Comparison of ENCODE assay signal across 12 cellular contexts in the genomic region with DNA sequence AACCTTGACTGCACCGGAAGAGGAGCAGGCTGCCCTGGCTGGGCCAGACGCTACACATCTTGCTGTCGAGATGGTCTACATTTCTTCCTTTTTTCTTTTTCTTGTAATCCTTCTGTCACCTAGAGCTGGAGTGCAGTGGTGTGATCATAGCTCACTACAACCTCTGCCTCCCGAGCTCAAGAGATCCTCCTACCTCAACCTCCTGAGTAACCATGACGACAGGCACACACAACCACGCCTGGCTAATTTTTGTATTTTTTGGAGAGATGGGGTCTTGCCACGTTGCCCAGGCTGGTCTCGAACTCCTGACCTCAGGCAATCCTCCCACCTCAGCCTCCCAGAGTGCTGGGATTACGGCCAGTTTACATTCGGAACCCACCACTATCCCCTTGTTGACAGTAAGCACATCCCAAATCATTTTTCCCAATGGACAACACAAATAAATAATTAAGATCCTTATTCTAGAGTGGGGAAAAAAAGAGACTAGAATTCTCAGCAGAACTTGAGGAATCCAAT.
A peak's percentile ranks its signal among the peaks of the same experiment; 100 is the strongest.
DNase-seq lines count a peak whose midpoint lies in the region; ATAC-seq lines count a peak whose summit lies in the region.
"Had no signal": no experiment of that assay in that cellular context is flagged by ENCODE, and none has a peak within 500 bp of the region (broad histone marks: within the 10 kb centered on the region; RNA-seq: fewer than 3 reads in every experiment).

No MANE protein-coding gene starts in this region.

- no peak for DNase-seq in activated CD4-positive, alpha-beta T cell treated with anti-CD3 and anti-CD28 coated beads, Interleukin-2, amount 10 ng/mL, durations not matched to agents 24 days and 14 days
- no peak for DNase-seq in activated CD4-positive, alpha-beta T cell treated with anti-CD3 and anti-CD28 coated beads for 4 hours
- no peak for DNase-seq in activated T-helper 2 cell treated with anti-CD3 and anti-CD28 coated beads, Interferon-gamma antibody, Interleukin-2, Interleukin-4, amounts not matched to agents 10 μg/mL and 5 μg/mL and 100 μg/mL, durations not matched to agents 14 hours and 24 hours and 36 hours (ENCODE audit: low spot score)
- no peak for DNase-seq in stimulated activated effector memory CD8-positive, alpha-beta T cell treated with anti-CD3 and anti-CD28 coated beads, Interleukin-12 subunit alpha, Interleukin-12 subunit beta, amount 100 ng/mL, for 72 hours (ENCODE audit: low spot score in 2 of 2)
- no peak for DNase-seq in COLO829 (ENCODE audit: low spot score)
- DNase-seq: GDM1; stimulated activated naive CD4-positive, alpha-beta T cell treated with Interleukin-2 at 50 U/mL for 16 hours had no signal

- peak overlapping the region; percentile 47 for H3K4me3 Mint-ChIP-seq in activated CD4-positive, alpha-beta T cell treated with anti-CD3 and anti-CD28 coated beads, Interleukin-2, amount 10 ng/mL, durations not matched to agents 24 days and 14 days
- H3K4me3 Mint-ChIP-seq in activated T-helper 2 cell treated with anti-CD3 and anti-CD28 coated beads, Interferon-gamma antibody, Interleukin-2, Interleukin-4, amounts not matched to agents 10 μg/mL and 5 μg/mL and 100 μg/mL, durations not matched to agents 14 hours and 24 hours and 36 hours (ENCODE audit: low read depth): no peak overlapping the region
- H3K4me3 Mint-ChIP-seq in stimulated activated effector memory CD8-positive, alpha-beta T cell treated with anti-CD3 and anti-CD28 coated beads, Interleukin-12 subunit alpha, Interleukin-12 subunit beta, amount 100 ng/mL, for 72 hours: peak overlapping the region; percentile 56

- H3K27me3 Mint-ChIP-seq in activated CD4-positive, alpha-beta T cell treated with anti-CD3 and anti-CD28 coated beads, Interleukin-2, amount 10 ng/mL, durations not matched to agents 24 days and 14 days: no peaks in the 10 kb centered on the region
- no peaks in the 10 kb centered on the region for H3K27me3 Mint-ChIP-seq in activated T-helper 2 cell treated with anti-CD3 and anti-CD28 coated beads, Interferon-gamma antibody, Interleukin-2, Interleukin-4, amounts not matched to agents 10 μg/mL and 5 μg/mL and 100 μg/mL, durations not matched to agents 14 hours and 24 hours and 36 hours (ENCODE audit: low read depth)

- H3K27ac ChIP-seq in layer of hippocampus (ENCODE audit: low read depth, low read length): peak overlapping the region; percentile 12
- H3K27ac ChIP-seq: A549 had no signal

- intact Hi-C loops in activated CD4-positive, alpha-beta T cell treated with anti-CD3 and anti-CD28 coated beads, Interleukin-2, amount 10 ng/mL, durations not matched to agents 24 days and 14 days (cut with micrococcal nuclease): no loop called here
- intact Hi-C loops in activated T-helper 2 cell treated with anti-CD3 and anti-CD28 coated beads, Interferon-gamma antibody, Interleukin-2, Interleukin-4, amounts not matched to agents 10 μg/mL and 5 μg/mL and 100 μg/mL, durations not matched to agents 14 hours and 24 hours and 36 hours (cut with micrococcal nuclease): no loop called here

- H3K36me3 Mint-ChIP-seq in activated CD4-positive, alpha-beta T cell treated with anti-CD3 and anti-CD28 coated beads, Interleukin-2, amount 10 ng/mL, durations not matched to agents 24 days and 14 days (ENCODE audit: low read depth): peaks cover 10% of the 10 kb centered on the region
- H3K36me3 Mint-ChIP-seq in activated T-helper 2 cell treated with anti-CD3 and anti-CD28 coated beads, Interferon-gamma antibody, Interleukin-2, Interleukin-4, amounts not matched to agents 10 μg/mL and 5 μg/mL and 100 μg/mL, durations not matched to agents 14 hours and 24 hours and 36 hours (ENCODE audit: low read depth): peaks cover 13% of the 10 kb centered on the region
- H3K36me3 Mint-ChIP-seq in stimulated activated effector memory CD8-positive, alpha-beta T cell treated with anti-CD3 and anti-CD28 coated beads, Interleukin-12 subunit alpha, Interleukin-12 subunit beta, amount 100 ng/mL, for 72 hours: peaks cover 43% of the 10 kb centered on the region

- no peak for ATAC-seq in stimulated activated effector memory CD8-positive, alpha-beta T cell treated with anti-CD3 and anti-CD28 coated beads, Interleukin-12 subunit alpha, Interleukin-12 subunit beta, amount 100 ng/mL, for 72 hours
- ATAC-seq in GM21528 (IDR thresholded peaks at IDR 0.05; ENCODE audit: low FRiP score, unreplicated experiment): no peak
- ATAC-seq in GM18873 (IDR thresholded peaks at IDR 0.05; ENCODE audit: low FRiP score, unreplicated experiment): no peak

- no peaks in the 10 kb centered on the region for H3K27me3 ChIP-seq in layer of hippocampus (ENCODE audit: control insufficient read depth, insufficient read depth, low read length)
- H3K27me3 ChIP-seq: heart left ventricle had no signal

- H3K27ac Mint-ChIP-seq in activated CD4-positive, alpha-beta T cell treated with anti-CD3 and anti-CD28 coated beads, Interleukin-2, amount 10 ng/mL, durations not matched to agents 24 days and 14 days: peak overlapping the region; percentile 78
- peak overlapping the region; percentile 74 for H3K27ac Mint-ChIP-seq in activated T-helper 2 cell treated with anti-CD3 and anti-CD28 coated beads, Interferon-gamma antibody, Interleukin-2, Interleukin-4, amounts not matched to agents 10 μg/mL and 5 μg/mL and 100 μg/mL, durations not matched to agents 14 hours and 24 hours and 36 hours
- H3K27ac Mint-ChIP-seq in stimulated activated effector memory CD8-positive, alpha-beta T cell treated with anti-CD3 and anti-CD28 coated beads, Interleukin-12 subunit alpha, Interleukin-12 subunit beta, amount 100 ng/mL, for 72 hours: peak overlapping the region; percentile 80

- H3K4me1 Mint-ChIP-seq in activated CD4-positive, alpha-beta T cell treated with anti-CD3 and anti-CD28 coated beads, Interleukin-2, amount 10 ng/mL, durations not matched to agents 24 days and 14 days: peaks cover 69% of the 10 kb centered on the region
- peaks cover 58% of the 10 kb centered on the region for H3K4me1 Mint-ChIP-seq in activated T-helper 2 cell treated with anti-CD3 and anti-CD28 coated beads, Interferon-gamma antibody, Interleukin-2, Interleukin-4, amounts not matched to agents 10 μg/mL and 5 μg/mL and 100 μg/mL, durations not matched to agents 14 hours and 24 hours and 36 hours (ENCODE audit: low read depth)
- H3K4me1 Mint-ChIP-seq in stimulated activated effector memory CD8-positive, alpha-beta T cell treated with anti-CD3 and anti-CD28 coated beads, Interleukin-12 subunit alpha, Interleukin-12 subunit beta, amount 100 ng/mL, for 72 hours: peaks cover 85% of the 10 kb centered on the region

- no peaks in the 10 kb centered on the region for H3K9me3 Mint-ChIP-seq in activated CD4-positive, alpha-beta T cell treated with anti-CD3 and anti-CD28 coated beads, Interleukin-2, amount 10 ng/mL, durations not matched to agents 24 days and 14 days
- H3K9me3 Mint-ChIP-seq in activated T-helper 2 cell treated with anti-CD3 and anti-CD28 coated beads, Interferon-gamma antibody, Interleukin-2, Interleukin-4, amounts not matched to agents 10 μg/mL and 5 μg/mL and 100 μg/mL, durations not matched to agents 14 hours and 24 hours and 36 hours: no peaks in the 10 kb centered on the region
- H3K9me3 Mint-ChIP-seq in stimulated activated effector memory CD8-positive, alpha-beta T cell treated with anti-CD3 and anti-CD28 coated beads, Interleukin-12 subunit alpha, Interleukin-12 subunit beta, amount 100 ng/mL, for 72 hours: no peaks in the 10 kb centered on the region
